Comparison of ENCODE assay signal across 23 cellular contexts in the genomic region with DNA sequence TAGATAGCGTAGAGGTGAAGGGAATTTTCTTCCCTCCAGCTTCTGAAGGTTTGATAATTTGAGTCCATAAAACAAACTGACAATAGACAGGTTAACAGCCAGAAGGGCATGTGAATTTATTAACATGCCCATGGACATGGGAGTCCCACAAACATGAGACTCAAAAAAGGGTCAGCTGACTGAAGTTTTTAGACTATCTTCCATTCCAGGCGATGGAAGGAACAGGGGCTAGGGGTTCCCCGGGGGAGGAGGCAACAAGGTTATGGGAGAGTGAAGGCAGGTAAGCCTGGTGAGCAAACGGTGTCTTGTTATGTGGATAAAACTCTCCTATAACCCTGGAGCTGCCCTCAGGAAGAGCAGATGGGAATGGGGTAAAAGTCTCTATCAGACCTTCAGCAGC.
A peak's percentile ranks its signal among the peaks of the same experiment; 100 is the strongest.
DNase-seq lines count a peak whose midpoint lies in the region; ATAC-seq and TF ChIP-seq lines count a peak whose summit lies in the region.
"Had no signal": no experiment of that assay in that cellular context is flagged by ENCODE, and none has a peak within 500 bp of the region (broad histone marks: within the 10 kb centered on the region; RNA-seq: fewer than 3 reads in every experiment).

No MANE protein-coding gene starts in this region.

- H4K91ac ChIP-seq in H9 (ENCODE audit: insufficient read length, low read depth, low read length), result no peak overlapping the region

- no peak overlapping the region for H3K18ac ChIP-seq in H9 (ENCODE audit: insufficient read length, low read depth, low read length)

- H3K4me3 Mint-ChIP-seq in GM23338 (no peak overlapping the region), H9 (no peak overlapping the region; a peak in 1 of 5 replicates), WTC11 (no peak overlapping the region), glutamatergic neuron (ENCODE audit: unreplicated experiment) (no peak overlapping the region)
- no peak overlapping the region for H3K4me3 Mint-ChIP-seq in activated naive CD4-positive, alpha-beta T cell treated with anti-CD3 and anti-CD28 coated beads, Interleukin-2, amount 10 ng/mL, durations not matched to agents 7 days and 5 days
- H3K4me3 Mint-ChIP-seq: CD14-positive monocyte; CD4-positive, alpha-beta T cell; CD8-positive, alpha-beta memory T cell had no signal

- H3K4ac ChIP-seq in H9 (ENCODE audit: low read depth, low read length), result no peak overlapping the region

- no peak overlapping the region for H4K5ac ChIP-seq in H9 (ENCODE audit: insufficient read length, low read depth, low read length)

- CTCF ChIA-PET in WTC11 (lab: Charles Lee), result no interaction called here
- CTCF ChIA-PET in activated naive CD4-positive, alpha-beta T cell treated with anti-CD3 and anti-CD28 coated beads, Interleukin-2, amount 10 ng/mL, durations not matched to agents 7 days and 5 days (lab: Charles Lee), result no interaction called here

- H3K27ac Mint-ChIP-seq in GM23338 (no peak overlapping the region), H9 (peak overlapping the region in 2 of 3 experiments; percentile 31 to 46; a peak in 2 of 7 replicates), WTC11 (no peak overlapping the region), glutamatergic neuron (ENCODE audit: unreplicated experiment) (peak overlapping the region; percentile 89)
- H3K27ac Mint-ChIP-seq in activated naive CD4-positive, alpha-beta T cell treated with anti-CD3 and anti-CD28 coated beads, Interleukin-2, amount 10 ng/mL, durations not matched to agents 7 days and 5 days, result no peak overlapping the region
- H3K27ac Mint-ChIP-seq: CD14-positive monocyte; CD4-positive, alpha-beta T cell; CD8-positive, alpha-beta memory T cell had no signal

- H3K27me3 Mint-ChIP-seq in GM23338 (ENCODE audit: insufficient read depth, low read depth, poor library complexity) (peaks cover 8% of the 10 kb centered on the region), H9 (ENCODE audit: low read depth) (peaks cover 1% of the 10 kb centered on the region), WTC11 (ENCODE audit: low read depth) (peaks cover 2% of the 10 kb centered on the region), glutamatergic neuron (ENCODE audit: unreplicated experiment) (peaks cover 14% of the 10 kb centered on the region)
- H3K27me3 Mint-ChIP-seq in activated naive CD4-positive, alpha-beta T cell treated with anti-CD3 and anti-CD28 coated beads, Interleukin-2, amount 10 ng/mL, durations not matched to agents 7 days and 5 days, result peaks cover 6% of the 10 kb centered on the region

- TF ChIP-seq CTCF in GM23338 (conservative IDR thresholded peaks at IDR 0.05; ENCODE audit: low read depth in 2 of 2) (no peak), H9 (conservative IDR thresholded peaks at IDR 0.05) (no peak), WTC11 (IDR thresholded peaks at IDR 0.05) (no peak), glutamatergic neuron (IDR thresholded peaks at IDR 0.05; ENCODE audit: partially characterized antibody, unreplicated experiment) (no peak)

- H3K9ac ChIP-seq in H9 (ENCODE audit: extremely low read depth, insufficient read length, low read length), result no peak overlapping the region
- H3K9ac ChIP-seq: BLaER1 treated with 17β-estradiol and CSF1 and Interleukin-3, amounts not matched to agents 10 nM and 100 nM; GM23248 had no signal

- no peaks in the 10 kb centered on the region for H3K36me3 ChIP-seq in GM23338 (ENCODE audit: insufficient read depth)
- H3K36me3 ChIP-seq: BE2C; BLaER1 treated with 17β-estradiol and CSF1 and Interleukin-3, amounts not matched to agents 10 nM and 100 nM had no signal

- H3K27ac ChIP-seq in GM23338 (ENCODE audit: low read depth), result no peak overlapping the region
- H3K27ac ChIP-seq in H9 (ENCODE audit: insufficient read length, low read depth, low read length), result no peak overlapping the region
- H3K27ac ChIP-seq: A549; BLaER1 treated with 17β-estradiol and CSF1 and Interleukin-3, amounts not matched to agents 10 nM and 100 nM; GM23248 had no signal

- no CpG with 5 or more reads among the region's 4 CpGs for WGBS in H9 (ENCODE audit: extremely low coverage, insufficient read length, low lambda C conversion rate)

- H2BK15ac ChIP-seq in H9 (ENCODE audit: low read depth, low read length), result no peak overlapping the region

- no peaks in the 10 kb centered on the region for H3K79me2 ChIP-seq in GM23338 (replicated peaks; ENCODE audit: insufficient read depth)
- H3K79me2 ChIP-seq in H9 (ENCODE audit: insufficient read depth, low read length), result no peaks in the 10 kb centered on the region

- H3K9me2 ChIP-seq in GM23338 (ENCODE audit: insufficient read depth), result 0 out of 2 replicates have a peak, but pooled peaks cover 2% of the 10 kb centered on the region

- H2AFZ ChIP-seq in GM23338 (peak overlapping the region; percentile 76; the same call in 1 of the 2 replicates), H9 (ENCODE audit: low read length) (no peak overlapping the region)
- H2AFZ ChIP-seq: GM23248 had no signal

- no peaks in the 10 kb centered on the region for H4K20me1 ChIP-seq in GM23338 (replicated peaks; ENCODE audit: insufficient read depth)
- no peaks in the 10 kb centered on the region for H4K20me1 ChIP-seq in H9 (ENCODE audit: control insufficient read depth, insufficient read depth, insufficient read length)
- H4K20me1 ChIP-seq: BLaER1 treated with 17β-estradiol and CSF1 and Interleukin-3, amounts not matched to agents 10 nM and 100 nM had no signal

- H3K27me3 ChIP-seq in GM23338 (ENCODE audit: insufficient read depth) (no peaks in the 10 kb centered on the region), H9 (ENCODE audit: insufficient read depth, low read length) (no peaks in the 10 kb centered on the region)
- H3K27me3 ChIP-seq: BE2C had no signal

- peaks cover 33% of the 10 kb centered on the region for H3K36me3 Mint-ChIP-seq in GM23338 (ENCODE audit: low read depth)
- peaks cover 13 to 42% (median 29%) of the 10 kb centered on the region in 3 experiments for H3K36me3 Mint-ChIP-seq in H9 (ENCODE audit: insufficient read depth in 1 of 3, low read depth in 3 of 3)
- peaks cover 31% of the 10 kb centered on the region for H3K36me3 Mint-ChIP-seq in WTC11
- peaks cover 11% of the 10 kb centered on the region for H3K36me3 Mint-ChIP-seq in glutamatergic neuron (ENCODE audit: unreplicated experiment)
- no peaks in the 10 kb centered on the region for H3K36me3 Mint-ChIP-seq in activated naive CD4-positive, alpha-beta T cell treated with anti-CD3 and anti-CD28 coated beads, Interleukin-2, amount 10 ng/mL, durations not matched to agents 7 days and 5 days
- H3K36me3 Mint-ChIP-seq: CD14-positive monocyte; CD8-positive, alpha-beta memory T cell had no signal

- no peak overlapping the region for H2BK5ac ChIP-seq in H9 (ENCODE audit: insufficient read length, low read length)

- no peak overlapping the region for H3T11ph ChIP-seq in H9 (ENCODE audit: low read length)

- no peaks in the 10 kb centered on the region for H3K4me1 ChIP-seq in GM23338 (ENCODE audit: insufficient read depth)
- H3K4me1 ChIP-seq in H9 (ENCODE audit: insufficient read depth, low read length), result no peaks in the 10 kb centered on the region
- H3K4me1 ChIP-seq: A549, BE2C had no signal

- H3K14ac ChIP-seq in H9 (ENCODE audit: insufficient read depth, low read length), result no peak overlapping the region

- no peak overlapping the region for H2BK120ac ChIP-seq in H9 (ENCODE audit: low read depth, low read length, poor library complexity, severe bottlenecking)

- no peaks in the 10 kb centered on the region for H3K9me3 ChIP-seq in H9 (ENCODE audit: control insufficient read depth, low read depth, low read length)
- H3K9me3 ChIP-seq: BE2C had no signal

- no peak for ATAC-seq in GM23338
- ATAC-seq in WTC11, result peak; percentile 24; the same call in 1 of the 2 replicates
- ATAC-seq: A549, GM12878, HCT116 had no signal

- H3K4me2 ChIP-seq in GM23338, result no peak overlapping the region
- H3K4me2 ChIP-seq in H9 (ENCODE audit: insufficient read depth, insufficient read length, low read length), result no peak overlapping the region
- H3K4me2 ChIP-seq: A549; BLaER1 treated with 17β-estradiol and CSF1 and Interleukin-3, amounts not matched to agents 10 nM and 100 nM had no signal

- H3K4me3 ChIP-seq in GM23338, result no peak overlapping the region
- H3K4me3 ChIP-seq: A549; BLaER1 treated with 17β-estradiol and CSF1 and Interleukin-3, amounts not matched to agents 10 nM and 100 nM; GM12878; GM23248 had no signal

- no peaks in the 10 kb centered on the region for H3K79me1 ChIP-seq in H9 (ENCODE audit: insufficient read depth, low read depth, low read length, poor library complexity, severe bottlenecking)

- no peaks in the 10 kb centered on the region for H3K23me2 ChIP-seq in H9 (ENCODE audit: insufficient read length, low read depth, low read length, poor library complexity, severe bottlenecking)

- POLR2A ChIA-PET in WTC11 (lab: Charles Lee), result no interaction called here

- no peaks in the 10 kb centered on the region for H3F3A ChIP-seq in GM23338 (replicated peaks; ENCODE audit: low read depth)

- no peak overlapping the region for H2AK5ac ChIP-seq in H9 (ENCODE audit: insufficient read length, low read length)

- no peak for DNase-seq in GM23338 (ENCODE audit: low spot score)
- DNase-seq in H9, result no peak
- no peak for DNase-seq in WTC11 (ENCODE audit: low spot score)
- DNase-seq in glutamatergic neuron, result no peak
- no peak for DNase-seq in NCI-H82 (lab: John Stamatoyannopoulos, UW)
- DNase-seq in activated naive CD4-positive, alpha-beta T cell treated with Interleukin-2 at 50 U/mL for 16 hours, result no peak
- no peak for DNase-seq in activated naive CD4-positive, alpha-beta T cell treated with anti-CD3 and anti-CD28 coated beads, Interleukin-2, amount 10 ng/mL, durations not matched to agents 7 days and 5 days
- DNase-seq: 8988T; ACHN; AML-193; BE2C; CD4-positive, alpha-beta T cell; CD8-positive, alpha-beta memory T cell; DMS 273 treated with DMSO at 0.1 percent for 48 hours; DMS79; EL; GDM1; GM23248 had no signal

- peaks cover 5% of the 10 kb centered on the region; the same call in 2 of the 3 replicates for H3K4me1 Mint-ChIP-seq in GM23338
- H3K4me1 Mint-ChIP-seq in H9, result peaks cover 22 to 29% of the 10 kb centered on the region in 2 experiments
- peaks cover 18% of the 10 kb centered on the region for H3K4me1 Mint-ChIP-seq in WTC11
- H3K4me1 Mint-ChIP-seq in glutamatergic neuron (ENCODE audit: low read depth, unreplicated experiment), result peaks cover 34% of the 10 kb centered on the region
- H3K4me1 Mint-ChIP-seq in activated naive CD4-positive, alpha-beta T cell treated with anti-CD3 and anti-CD28 coated beads, Interleukin-2, amount 10 ng/mL, durations not matched to agents 7 days and 5 days, result no peaks in the 10 kb centered on the region
- H3K4me1 Mint-ChIP-seq: CD8-positive, alpha-beta memory T cell had no signal

- H3K56ac ChIP-seq in H9 (ENCODE audit: insufficient read length, low read depth, low read length), result no peak overlapping the region

- no peak overlapping the region for H3K23ac ChIP-seq in H9 (ENCODE audit: insufficient read length, low read depth, low read length)

- H3K9me3 Mint-ChIP-seq in GM23338 (peaks cover 39% of the 10 kb centered on the region), H9 (peaks cover 30 to 35% of the 10 kb centered on the region in 2 experiments), WTC11 (peaks cover 34% of the 10 kb centered on the region), glutamatergic neuron (ENCODE audit: unreplicated experiment) (peaks cover 18% of the 10 kb centered on the region)
- no peaks in the 10 kb centered on the region for H3K9me3 Mint-ChIP-seq in activated naive CD4-positive, alpha-beta T cell treated with anti-CD3 and anti-CD28 coated beads, Interleukin-2, amount 10 ng/mL, durations not matched to agents 7 days and 5 days

- no peak overlapping the region for H4K8ac ChIP-seq in H9 (replicated peaks; ENCODE audit: insufficient read length, low read depth, low read length)

- H2BK12ac ChIP-seq in H9 (ENCODE audit: insufficient read length, low read depth, low read length), result no peak overlapping the region

- no peak overlapping the region for H2BK20ac ChIP-seq in H9 (ENCODE audit: low read depth, low read length, poor library complexity, severe bottlenecking)

Comparison
In these comparisons a context has a peak if more than half of its experiments do, and no peak if none do; other contexts are left out.
1. H3K27ac Mint-ChIP-seq: peak in H9 (2 of 3) and glutamatergic neuron (single experiment); none in GM23338 (single experiment), WTC11 (single experiment) and activated naive CD4-positive, alpha-beta T cell treated with anti-CD3 and anti-CD28 coated beads, Interleukin-2, amount 10 ng/mL, durations not matched to agents 7 days and 5 days (single experiment).